In the genomic region with DNA sequence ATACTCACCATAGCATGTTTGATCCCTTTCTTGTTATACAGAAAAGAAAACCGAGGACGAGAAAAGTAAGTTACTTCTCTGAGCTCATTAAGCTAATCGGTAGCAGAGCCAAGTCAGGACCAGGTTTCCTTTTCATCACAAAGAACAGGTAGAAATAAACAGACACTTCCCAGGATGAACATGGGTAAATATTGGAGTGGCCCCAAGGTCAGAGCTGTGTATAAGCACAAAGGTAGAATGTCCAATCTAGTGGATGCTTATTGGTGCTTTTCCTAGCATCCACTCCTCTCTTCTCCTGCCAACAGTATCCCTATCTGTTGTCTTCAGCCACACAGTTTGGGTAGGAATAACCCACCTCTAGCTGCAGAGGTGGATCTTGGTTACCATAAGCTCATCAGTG, we compare ENCODE assay signal across 21 cellular contexts.
"Had no signal": no experiment of that assay in that cellular context is flagged by ENCODE, and none has a peak within 500 bp of the region (broad histone marks: within the 10 kb centered on the region; RNA-seq: fewer than 3 reads in every experiment).

No MANE protein-coding gene starts in this region.

- H3K27me3 ChIP-seq: MG63, Peyer's patch, SJSA1 had no signal

- H2AFZ ChIP-seq: PC-9 had no signal

- H3K4me1 ChIP-seq: Peyer's patch, SJSA1 had no signal

- H3K4me3 ChIP-seq: MG63, PC-9, Peyer's patch, SJSA1, SK-N-MC had no signal

- FAIRE-seq: HTR-8/SVneo had no signal

- H3K4me2 ChIP-seq: PC-9 had no signal

- H3K36me3 ChIP-seq: MG63, Peyer's patch, SJSA1 had no signal

- H3K27ac ChIP-seq: PC-9, Peyer's patch, SJSA1, SK-N-MC had no signal

- DNase-seq: KBM-7, MG63, NCI-H1092, NCI-H1105 treated with DMSO at 0.1 percent for 48 hours, NCI-H1417 treated with DMSO at 0.1 percent for 48 hours, NCI-H146, NCI-H187, NCI-H2081, NCI-H2107, NCI-H2227 treated with DMSO at 0.1 percent for 48 hours, NCI-H524, NCI-H526 treated with DMSO at 0.1 percent for 48 hours, NCI-H748 treated with DMSO at 0.1 percent for 48 hours, OCI-M1, PC-9, Peyer's patch, Right ventricle myocardium superior, SIG-M5 had no signal

- H3K9me3 ChIP-seq: MG63, Peyer's patch, SJSA1 had no signal
